In genomic region chr18:43662657-43663056, GRCh38 we compare ENCODE assay signal across 17 cellular contexts.
DNase-seq lines count a peak whose midpoint lies in the region; ATAC-seq, FAIRE-seq and TF ChIP-seq lines count a peak whose summit lies in the region.
"Had no signal": no experiment of that assay in that cellular context is flagged by ENCODE, and none has a peak within 500 bp of the region (broad histone marks: within the 10 kb centered on the region; RNA-seq: fewer than 3 reads in every experiment).

No MANE protein-coding gene starts in this region.

- H4K5ac ChIP-seq in H1 (ENCODE audit: insufficient read length, low read depth, low read length): no peak overlapping the region

- no peak for TF ChIP-seq EP300 in H1 (IDR thresholded peaks at IDR 0.05; ENCODE audit: borderline replicate concordance in 1 of 2, low read depth in 2 of 2, low read length in 2 of 2)

- no peak overlapping the region for H2AK5ac ChIP-seq in H1 (ENCODE audit: low read depth, low read length)

- H3K27me3 ChIP-seq in H1 (replicated peaks in 1 of 4; ENCODE audit: control insufficient read depth in 3 of 4, extremely low read depth in 1 of 4, insufficient read depth in 3 of 4, low read length in 3 of 4) (no peaks in the 10 kb centered on the region), vagina (no peaks in the 10 kb centered on the region)
- H3K27me3 ChIP-seq: sigmoid colon had no signal

- no peak overlapping the region for H3K23ac ChIP-seq in H1 (ENCODE audit: insufficient read length)

- no peaks in the 10 kb centered on the region for H3K9me3 Mint-ChIP-seq in nephron
- H3K9me3 Mint-ChIP-seq in stimulated activated effector memory CD8-positive, alpha-beta T cell treated with anti-CD3 and anti-CD28 coated beads, Interleukin-12 subunit alpha, Interleukin-12 subunit beta, amount 100 ng/mL, for 72 hours: peaks cover 8% of the 10 kb centered on the region
- H3K9me3 Mint-ChIP-seq: activated naive CD4-positive, alpha-beta T cell treated with anti-CD3 and anti-CD28 coated beads, Interleukin-2, amount 10 ng/mL, durations not matched to agents 7 days and 5 days; CD14-positive monocyte had no signal

- H4K91ac ChIP-seq in H1 (replicated peaks; ENCODE audit: insufficient read length, low read length): no peak overlapping the region

- 88% methylated on average over 4 of the region's 4 CpGs; no CpG with 5 or more reads in 1 of the 2 experiments for WGBS in H1 (ENCODE audit: extremely low coverage in 1 of 2, insufficient coverage in 1 of 2, insufficient read length in 1 of 2, insufficient replicate concordance in 2 of 2, low coverage in 1 of 2, low lambda C conversion rate in 2 of 2, missing lambda C conversion rate in 1 of 2), 2 experiments

- intact Hi-C loops in head of caudate nucleus (cut with DNase I) (no loop called here), vagina (cut with DNase I) (no loop called here)

- H3K4ac ChIP-seq in H1 (replicated peaks; ENCODE audit: insufficient read length, low read depth, low read length): no peak overlapping the region

- H4K20me1 ChIP-seq in H1 (replicated peaks in 1 of 2; ENCODE audit: control insufficient read depth in 1 of 2, insufficient read depth in 2 of 2, low read length in 2 of 2): no peaks in the 10 kb centered on the region

- POLR2A ChIA-PET in H1 (lab: Charles Lee; ENCODE audit: partially characterized antibody): no interaction called here

- ATAC-seq in stimulated activated effector memory CD8-positive, alpha-beta T cell treated with anti-CD3 and anti-CD28 coated beads, Interleukin-12 subunit alpha, Interleukin-12 subunit beta, amount 100 ng/mL, for 72 hours: no peak

- H3K4me1 Mint-ChIP-seq in nephron: peaks cover 21% of the 10 kb centered on the region
- H3K4me1 Mint-ChIP-seq in stimulated activated effector memory CD8-positive, alpha-beta T cell treated with anti-CD3 and anti-CD28 coated beads, Interleukin-12 subunit alpha, Interleukin-12 subunit beta, amount 100 ng/mL, for 72 hours: no peaks in the 10 kb centered on the region
- H3K4me1 Mint-ChIP-seq: activated naive CD4-positive, alpha-beta T cell treated with anti-CD3 and anti-CD28 coated beads, Interleukin-2, amount 10 ng/mL, durations not matched to agents 7 days and 5 days; CD14-positive monocyte had no signal

- no peak overlapping the region for H2BK120ac ChIP-seq in H1 (replicated peaks; ENCODE audit: low read depth, low read length)

- H3K9me3 ChIP-seq in H1 (ENCODE audit: insufficient read depth in 2 of 2, low read depth in 1 of 2, low read length in 1 of 2): no peaks in the 10 kb centered on the region
- no peaks in the 10 kb centered on the region for H3K9me3 ChIP-seq in vagina
- H3K9me3 ChIP-seq: sigmoid colon had no signal

- TF ChIP-seq CTCF in AG10803 (conservative IDR thresholded peaks at IDR 0.05; ENCODE audit: low read length) (no peak), H1 (IDR thresholded peaks at IDR 0.05; ENCODE audit: control extremely low read depth in 1 of 3, insufficient read depth in 1 of 3, low read depth in 1 of 3, low read length in 3 of 3) (no peak), nephron (IDR thresholded peaks at IDR 0.05; ENCODE audit: unreplicated experiment in 3 of 3) (no peak), vagina (IDR thresholded peaks at IDR 0.05) (no peak)

- no peak for TF ChIP-seq POLR2A in H1 (IDR thresholded peaks at IDR 0.05; ENCODE audit: control extremely low read depth in 1 of 2, low read depth in 2 of 2, low read length in 2 of 2)
- no peak for TF ChIP-seq POLR2A in vagina (IDR thresholded peaks at IDR 0.05)

- H2BK5ac ChIP-seq in H1 (ENCODE audit: low read depth, low read length): no peak overlapping the region

- no peak overlapping the region for H2BK20ac ChIP-seq in H1 (ENCODE audit: low read length)

- no peak for FAIRE-seq in H1 (lab: Jason Lieb, UNC)
- FAIRE-seq: H54 had no signal

- H3K4me3 ChIP-seq in AG10803 (ENCODE audit: low read length) (no peak overlapping the region), H1 (ENCODE audit: extremely low read depth in 1 of 4, insufficient read depth in 2 of 4, low read depth in 3 of 4, low read length in 4 of 4) (no peak overlapping the region), vagina (no peak overlapping the region)
- H3K4me3 ChIP-seq: sigmoid colon had no signal

- H3K4me2 ChIP-seq in H1 (ENCODE audit: insufficient read depth in 1 of 2, low read depth in 2 of 2, low read length in 2 of 2): no peak overlapping the region

- no peak for TF ChIP-seq RAD21 in H1 (IDR thresholded peaks at IDR 0.05 in 1 of 2, conservative IDR thresholded peaks at IDR 0.05 in 1 of 2; ENCODE audit: low read depth in 2 of 2, low read length in 2 of 2)

- no peak overlapping the region for H3K56ac ChIP-seq in H1 (replicated peaks; ENCODE audit: insufficient read length, low read depth, low read length)

- H3K9ac ChIP-seq in H1 (replicated peaks in 1 of 4; ENCODE audit: extremely low read depth in 1 of 4, low read depth in 3 of 4, low read length in 3 of 4): no peak overlapping the region

- no peak overlapping the region for H4K8ac ChIP-seq in H1 (ENCODE audit: extremely low read depth, insufficient read depth, low read length)

- no peak overlapping the region for H3K18ac ChIP-seq in H1 (ENCODE audit: extremely low read depth, low read length)

- 0 out of 2 replicates have a peak overlapping the region, but pooled peaks have one; percentile 51 for H2AFZ ChIP-seq in H1 (ENCODE audit: low read length)

- no peaks in the 10 kb centered on the region for H3K79me1 ChIP-seq in H1 (ENCODE audit: low read depth, low read length)

- no peaks in the 10 kb centered on the region; a peak in 1 of 7 replicates for H3K4me1 ChIP-seq in H1 (replicated peaks in 1 of 4; ENCODE audit: control insufficient read depth in 3 of 4, insufficient read depth in 4 of 4, low read length in 3 of 4)
- no peaks in the 10 kb centered on the region for H3K4me1 ChIP-seq in vagina

- no peaks in the 10 kb centered on the region for H3K23me2 ChIP-seq in H1 (ENCODE audit: low read depth, low read length)

- H3K14ac ChIP-seq in H1 (ENCODE audit: insufficient read length): no peak overlapping the region

- CTCF ChIA-PET in H1 (lab: Charles Lee; ENCODE audit: partially characterized antibody): interaction anchor here (1.0 to 2.1 kb wide), 5 partner anchors 12 to 294 kb away, joined by 3 to 9 read pairs (median 5); no protein-coding TSS in a partner anchor

- no peak overlapping the region for H2BK15ac ChIP-seq in H1 (ENCODE audit: low read length)

- H3K36me3 ChIP-seq in H1 (ENCODE audit: control insufficient read depth in 2 of 4, insufficient read depth in 4 of 4, low read length in 3 of 4): no peaks in the 10 kb centered on the region
- H3K36me3 ChIP-seq in vagina: no peaks in the 10 kb centered on the region
- H3K36me3 ChIP-seq: sigmoid colon had no signal

- H3K27ac ChIP-seq in H1 (ENCODE audit: low read depth, low read length): no peak overlapping the region
- no peak overlapping the region for H3K27ac ChIP-seq in vagina
- H3K27ac ChIP-seq: sigmoid colon had no signal

- no peaks in the 10 kb centered on the region for H3K27me3 Mint-ChIP-seq in nephron (ENCODE audit: low read depth)
- H3K27me3 Mint-ChIP-seq: activated naive CD4-positive, alpha-beta T cell treated with anti-CD3 and anti-CD28 coated beads, Interleukin-2, amount 10 ng/mL, durations not matched to agents 7 days and 5 days had no signal

- no peaks in the 10 kb centered on the region for H3K36me3 Mint-ChIP-seq in nephron (ENCODE audit: low read depth)
- no peaks in the 10 kb centered on the region for H3K36me3 Mint-ChIP-seq in stimulated activated effector memory CD8-positive, alpha-beta T cell treated with anti-CD3 and anti-CD28 coated beads, Interleukin-12 subunit alpha, Interleukin-12 subunit beta, amount 100 ng/mL, for 72 hours
- H3K36me3 Mint-ChIP-seq: activated naive CD4-positive, alpha-beta T cell treated with anti-CD3 and anti-CD28 coated beads, Interleukin-2, amount 10 ng/mL, durations not matched to agents 7 days and 5 days; CD14-positive monocyte had no signal

- peak; percentile 72 for DNase-seq in AG10803 (ENCODE audit: low read depth)
- peak; percentile 28 for DNase-seq in NCI-H69 (lab: John Stamatoyannopoulos, UW)
- no peak for DNase-seq in H1 (ENCODE audit: low read depth in 1 of 2, low spot score in 2 of 2)
- no peak for DNase-seq in head of caudate nucleus
- no peak for DNase-seq in vagina (ENCODE audit: extremely low spot score in 2 of 2)
- DNase-seq in stimulated activated effector memory CD8-positive, alpha-beta T cell treated with anti-CD3 and anti-CD28 coated beads, Interleukin-12 subunit alpha, Interleukin-12 subunit beta, amount 100 ng/mL, for 72 hours (ENCODE audit: low spot score in 2 of 2): no peak
- no peak for DNase-seq in stimulated activated CD4-positive, alpha-beta T cell treated with anti-CD3 and anti-CD28 coated beads, Interleukin-4, amount 100 ng/mL, for 1 hour
- DNase-seq: activated CD8-positive, alpha-beta memory T cell treated with anti-CD3 and anti-CD28 coated beads for 24 hours; activated naive CD4-positive, alpha-beta T cell treated with anti-CD3 and anti-CD28 coated beads, Interleukin-2, amount 10 ng/mL, durations not matched to agents 7 days and 5 days; effector CD8-positive, alpha-beta T cell; KBM-7; NCI-H2081; sigmoid colon; T-helper 2 cell had no signal

- H2BK12ac ChIP-seq in H1 (ENCODE audit: low read depth, low read length): no peak overlapping the region

- H3K4me3 Mint-ChIP-seq in nephron: no peak overlapping the region
- no peak overlapping the region for H3K4me3 Mint-ChIP-seq in stimulated activated effector memory CD8-positive, alpha-beta T cell treated with anti-CD3 and anti-CD28 coated beads, Interleukin-12 subunit alpha, Interleukin-12 subunit beta, amount 100 ng/mL, for 72 hours
- H3K4me3 Mint-ChIP-seq: activated naive CD4-positive, alpha-beta T cell treated with anti-CD3 and anti-CD28 coated beads, Interleukin-2, amount 10 ng/mL, durations not matched to agents 7 days and 5 days; CD14-positive monocyte had no signal

- no peaks in the 10 kb centered on the region for H3K79me2 ChIP-seq in H1 (ENCODE audit: control insufficient read depth in 1 of 2, insufficient read depth in 2 of 2, low read length in 2 of 2)

- H3K27ac Mint-ChIP-seq in nephron: peak overlapping the region; percentile 26 to 35 (median 31)
- H3K27ac Mint-ChIP-seq in stimulated activated effector memory CD8-positive, alpha-beta T cell treated with anti-CD3 and anti-CD28 coated beads, Interleukin-12 subunit alpha, Interleukin-12 subunit beta, amount 100 ng/mL, for 72 hours: no peak overlapping the region
- H3K27ac Mint-ChIP-seq: activated naive CD4-positive, alpha-beta T cell treated with anti-CD3 and anti-CD28 coated beads, Interleukin-2, amount 10 ng/mL, durations not matched to agents 7 days and 5 days; CD14-positive monocyte had no signal

TF ChIP-seq in H1, 55 proteins besides CTCF, POLR2A, EP300 and RAD21 (continues in another document):
- no peak for TF ChIP-seq NRF1 (IDR thresholded peaks at IDR 0.05; ENCODE audit: low read depth, low read length)
- TF ChIP-seq HDAC6 (IDR thresholded peaks at IDR 0.05; ENCODE audit: low read depth, low read length): no peak
- TF ChIP-seq FOSL1 (IDR thresholded peaks at IDR 0.05; ENCODE audit: insufficient read depth, low read depth, low read length): no peak
- TF ChIP-seq CEBPB (IDR thresholded peaks at IDR 0.05; ENCODE audit: low read depth, low read length): no peak
- no peak for TF ChIP-seq MAFK (IDR thresholded peaks at IDR 0.05; ENCODE audit: low read depth, low read length)
- no peak for TF ChIP-seq SRF (IDR thresholded peaks at IDR 0.05; ENCODE audit: low read depth, low read length)
- no peak for TF ChIP-seq KDM5A (IDR thresholded peaks at IDR 0.05; ENCODE audit: low read length)

Comparison
In these comparisons a context has a peak if more than half of its experiments do, and no peak if none do; other contexts are left out.
1. DNase-seq: peak in AG10803 (single experiment) and NCI-H69 (single experiment); none in H1 (0 of 2), head of caudate nucleus (0 of 42), vagina (0 of 2), stimulated activated effector memory CD8-positive, alpha-beta T cell treated with anti-CD3 and anti-CD28 coated beads, Interleukin-12 subunit alpha, Interleukin-12 subunit beta, amount 100 ng/mL, for 72 hours (0 of 2) and stimulated activated CD4-positive, alpha-beta T cell treated with anti-CD3 and anti-CD28 coated beads, Interleukin-4, amount 100 ng/mL, for 1 hour (single experiment).